22 cellular contexts compared by ENCODE assay signal in the genomic region with DNA sequence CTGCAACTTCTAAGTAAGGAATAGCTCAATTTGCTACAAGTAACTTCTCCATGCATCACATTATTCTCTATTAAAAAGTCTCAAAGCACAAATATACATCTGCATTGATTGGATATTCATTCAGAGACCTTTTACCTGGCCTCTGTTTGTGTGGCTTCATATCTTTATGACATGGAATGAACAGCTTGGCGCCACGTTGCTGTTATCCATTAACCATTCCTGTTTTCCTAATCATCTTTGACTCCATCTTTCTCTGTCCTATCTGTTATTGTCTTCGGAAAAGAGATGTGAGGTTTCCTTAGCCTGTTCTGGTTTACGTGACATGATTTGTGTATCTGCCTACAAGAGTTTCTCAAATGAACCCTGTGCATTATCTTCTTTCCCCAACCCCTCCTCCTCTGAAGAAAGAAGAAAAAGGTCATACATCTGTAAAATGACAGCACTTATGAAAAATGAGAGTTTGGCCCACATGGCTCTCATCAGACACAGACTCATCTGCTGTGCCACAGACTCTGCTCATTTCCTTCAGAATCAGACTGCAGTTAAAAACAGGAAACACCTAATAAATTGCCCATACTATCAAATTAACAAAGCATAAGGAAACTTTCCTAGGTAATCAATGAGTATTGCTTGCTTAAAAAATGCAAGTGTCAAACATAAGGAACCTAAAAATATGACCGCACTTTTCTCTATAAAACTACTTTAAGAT.
"Had no signal": no experiment of that assay in that cellular context is flagged by ENCODE, and none has a peak within 500 bp of the region (broad histone marks: within the 10 kb centered on the region; RNA-seq: fewer than 3 reads in every experiment).

No MANE protein-coding gene starts in this region.

- H3K4me3 Mint-ChIP-seq: activated CD4-positive, alpha-beta memory T cell treated with anti-CD3 and anti-CD28 coated beads for 36 hours; activated CD4-positive, alpha-beta T cell treated with anti-CD3 and anti-CD28 coated beads, Interleukin-2, amount 10 ng/mL, durations not matched to agents 7 days and 5 days; activated naive CD8-positive, alpha-beta T cell; activated T-cell treated with anti-CD3 and anti-CD28 coated beads, Interleukin-2, amount 50 U/mL, for 4 hours had no signal

- DNase-seq: activated CD4-positive, alpha-beta memory T cell treated with anti-CD3 and anti-CD28 coated beads for 36 hours; activated CD4-positive, alpha-beta T cell treated with anti-CD3 and anti-CD28 coated beads, Interleukin-2, amount 10 ng/mL, durations not matched to agents 7 days and 5 days; activated CD4-positive, CD25-positive, alpha-beta regulatory T cell; activated CD8-positive, alpha-beta memory T cell treated with anti-CD3 and anti-CD28 coated beads for 24 hours; activated effector memory CD4-positive, alpha-beta T cell treated with anti-CD3 and anti-CD28 coated beads, Interleukin-2, amount 50 U/mL, for 16 hours; activated naive CD4-positive, alpha-beta T cell treated with Interleukin-2 at 50 U/mL for 16 hours; activated T-cell treated with anti-CD3 and anti-CD28 coated beads, Interleukin-2, amount 50 U/mL, for 4 hours; brain microvascular endothelial cell; Karpas-422; MM.1S; NCI-H1105; NCI-H1436; NCI-H1694 treated with DMSO at 0.1 percent for 48 hours; NCI-H2029 treated with DMSO at 0.1 percent for 48 hours; NCI-H510A treated with DMSO at 0.1 percent for 48 hours; PC-9; SIG-M5; SK-N-SH; T-helper 1 cell had no signal

- ATAC-seq: activated T-cell treated with anti-CD3 and anti-CD28 coated beads, Interleukin-2, amount 50 U/mL, for 4 hours had no signal

- H3K27ac ChIP-seq: brain microvascular endothelial cell, cardiac muscle cell, PC-9, VCaP had no signal

- H3K27me3 Mint-ChIP-seq: activated CD4-positive, alpha-beta memory T cell treated with anti-CD3 and anti-CD28 coated beads for 36 hours; activated CD4-positive, alpha-beta T cell treated with anti-CD3 and anti-CD28 coated beads, Interleukin-2, amount 10 ng/mL, durations not matched to agents 7 days and 5 days; activated naive CD8-positive, alpha-beta T cell had no signal

- H3K27me3 ChIP-seq: brain microvascular endothelial cell, cardiac muscle cell had no signal

- H3K4me2 ChIP-seq: PC-9, SK-N-SH had no signal

- H3K9me3 ChIP-seq: SK-N-SH had no signal

- H3K4me3 ChIP-seq: cardiac muscle cell, PC-9 had no signal

- H3K36me3 Mint-ChIP-seq: activated CD4-positive, alpha-beta memory T cell treated with anti-CD3 and anti-CD28 coated beads for 36 hours; activated naive CD8-positive, alpha-beta T cell had no signal

- H3K36me3 ChIP-seq: brain microvascular endothelial cell, cardiac muscle cell had no signal

- H2AFZ ChIP-seq: PC-9 had no signal

- H3K27ac Mint-ChIP-seq: activated CD4-positive, alpha-beta memory T cell treated with anti-CD3 and anti-CD28 coated beads for 36 hours; activated CD4-positive, alpha-beta T cell treated with anti-CD3 and anti-CD28 coated beads, Interleukin-2, amount 10 ng/mL, durations not matched to agents 7 days and 5 days; activated naive CD8-positive, alpha-beta T cell had no signal

- H3K9ac ChIP-seq: SK-N-SH had no signal

- H3K9me2 ChIP-seq: SK-N-SH had no signal

- H3K9me3 Mint-ChIP-seq: activated CD4-positive, alpha-beta memory T cell treated with anti-CD3 and anti-CD28 coated beads for 36 hours; activated CD4-positive, alpha-beta T cell treated with anti-CD3 and anti-CD28 coated beads, Interleukin-2, amount 10 ng/mL, durations not matched to agents 7 days and 5 days; activated T-cell treated with anti-CD3 and anti-CD28 coated beads, Interleukin-2, amount 50 U/mL, for 4 hours had no signal

- H3K4me1 Mint-ChIP-seq: activated CD4-positive, alpha-beta T cell treated with anti-CD3 and anti-CD28 coated beads, Interleukin-2, amount 10 ng/mL, durations not matched to agents 7 days and 5 days had no signal
